8 cellular contexts compared by ENCODE assay signal in the genomic region with DNA sequence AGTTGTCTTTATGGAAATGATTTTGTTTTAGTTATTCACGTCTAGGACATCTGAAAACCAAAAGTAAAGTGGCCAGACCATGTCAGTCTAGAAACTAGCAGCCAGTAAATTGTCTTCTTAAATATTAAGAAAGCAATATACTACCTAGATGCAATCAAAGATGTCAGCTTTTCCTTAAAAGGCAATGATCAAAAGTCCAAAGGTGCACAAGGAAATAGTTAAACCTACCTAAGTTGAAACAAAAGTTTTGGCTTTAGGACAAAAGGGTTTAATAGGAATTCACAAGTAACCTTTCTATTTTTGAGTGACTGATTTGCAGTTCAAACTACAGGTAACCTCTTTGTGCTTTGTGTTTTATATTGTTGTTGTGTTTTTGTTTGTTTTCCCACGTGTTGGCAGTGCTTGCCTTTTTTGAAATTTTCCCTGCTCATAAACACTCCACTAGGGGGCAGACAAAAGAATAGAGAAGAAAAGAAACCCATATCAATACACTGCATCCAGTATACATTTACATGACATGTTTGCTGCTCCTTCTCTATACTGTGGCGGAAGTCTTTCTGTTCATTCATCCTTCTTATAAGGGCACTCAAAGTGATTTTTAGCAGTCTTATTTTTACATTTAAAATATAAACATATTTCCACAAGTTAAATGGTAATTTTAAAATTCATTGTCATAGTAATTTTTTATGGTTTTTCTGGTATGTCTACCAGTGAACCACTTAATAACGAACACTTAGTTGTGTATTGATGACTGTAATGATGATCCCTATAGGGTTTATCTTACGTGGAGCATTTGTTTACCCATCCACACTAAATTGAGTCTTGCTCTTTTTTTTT.
DNase-seq lines count a peak whose midpoint lies in the region; ATAC-seq, FAIRE-seq and TF ChIP-seq lines count a peak whose summit lies in the region.

No MANE protein-coding gene starts in this region.

- H3K27me3 Mint-ChIP-seq in MCF 10A (ENCODE audit: insufficient read depth, unreplicated experiment), result no peaks in the 10 kb centered on the region

- peak; percentile 61 for ATAC-seq in HG02870 (IDR thresholded peaks at IDR 0.05; ENCODE audit: unreplicated experiment)

- peaks cover 10% of the 10 kb centered on the region for H3K4me1 Mint-ChIP-seq in MCF 10A (ENCODE audit: insufficient read depth, unreplicated experiment)

- peak; percentile 89 for FAIRE-seq in GM12892 (lab: Jason Lieb, UNC)

- POLR2A ChIA-PET in MCF 10A (lab: Yijun Ruan, JAX), result interaction anchor here (2.6 kb wide), 1 partner anchor 16 kb away, joined by 5 read pairs; no protein-coding TSS in a partner anchor

- peak; percentile 69 for TF ChIP-seq CTCF in AG09319 (IDR thresholded peaks at IDR 0.05; ENCODE audit: low read depth, low read length)
- peak; percentile 56 for TF ChIP-seq CTCF in MCF 10A (IDR thresholded peaks at IDR 0.05; ENCODE audit: unreplicated experiment)

- intact Hi-C loops in MCF 10A (cut with micrococcal nuclease), result loop anchor here (2.0 to 5.0 kb wide), 3 partner anchors 62 to 192 kb away; a partner anchor contains a TSS

- no peak overlapping the region for H3K27ac Mint-ChIP-seq in MCF 10A (ENCODE audit: low read depth, unreplicated experiment)

- TF ChIP-seq POLR2A in GM12892 (IDR thresholded peaks at IDR 0.05; ENCODE audit: low read depth, low read length), result no peak

- no peak overlapping the region for H3K4me3 Mint-ChIP-seq in MCF 10A (ENCODE audit: unreplicated experiment)

- H3K9me3 Mint-ChIP-seq in MCF 10A (ENCODE audit: unreplicated experiment), result no peaks in the 10 kb centered on the region

- BruUV-seq in MCF 10A (replicated peaks; lab: Mats Ljungman, UMichigan), result no TSS peak

- H3K36me3 Mint-ChIP-seq in MCF 10A (ENCODE audit: insufficient read depth, unreplicated experiment), result no peaks in the 10 kb centered on the region

- CTCF ChIA-PET in MCF 10A (lab: Yijun Ruan, JAX), result interaction anchor here (0.5 to 1.6 kb wide), 10 partner anchors 10 to 144 kb away, joined by 3 to 4 read pairs (median 3); no protein-coding TSS in a partner anchor

- DNase-seq in AG09319 (ENCODE audit: extremely low read depth, low read depth) (no peak), GM12892 (ENCODE audit: insufficient read length) (no peak), NCI-H510A treated with DMSO at 0.1 percent for 48 hours (lab: John Stamatoyannopoulos, UW) (peak; percentile 16), MCF 10A (ENCODE audit: unreplicated experiment) (peak; percentile 49), medulla oblongata (ENCODE audit: extremely low spot score) (peak; percentile 78), RPMI8226 (no peak)
- DNase-seq in stimulated activated CD4-positive, alpha-beta T cell treated with anti-CD3 and anti-CD28 coated beads, Interleukin-2, amount 100 ng/mL, for 24 hours, result no peak

Comparison
In these comparisons a context has a peak if more than half of its experiments do, and no peak if none do; other contexts are left out.
1. DNase-seq: peak in NCI-H510A treated with DMSO at 0.1 percent for 48 hours (single experiment), MCF 10A (single experiment) and medulla oblongata (single experiment); none in AG09319 (single experiment), GM12892 (single experiment), RPMI8226 (single experiment) and stimulated activated CD4-positive, alpha-beta T cell treated with anti-CD3 and anti-CD28 coated beads, Interleukin-2, amount 100 ng/mL, for 24 hours (0 of 2).